ENCODE assay signal across 32 cellular contexts in the genomic region with DNA sequence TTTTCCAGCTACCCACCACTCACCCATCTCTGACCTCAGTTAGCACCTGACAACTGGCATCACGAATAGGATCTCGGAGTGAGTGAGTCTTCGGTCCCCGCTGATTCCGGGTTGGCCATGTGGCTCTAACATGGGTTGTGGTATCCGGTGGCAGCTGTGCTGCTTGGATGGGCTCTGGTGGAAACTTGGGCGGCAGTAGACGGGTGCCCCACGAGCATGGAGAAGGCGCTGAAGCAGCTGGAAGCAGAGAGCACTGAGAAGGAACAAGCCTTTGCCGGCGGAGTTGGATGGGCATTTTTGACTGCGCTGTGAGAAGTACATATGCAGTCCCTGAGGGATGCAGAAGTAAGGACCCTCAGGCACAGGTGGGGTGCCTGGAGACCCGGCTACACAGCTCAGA.
"Had no signal": no experiment of that assay in that cellular context is flagged by ENCODE, and none has a peak within 500 bp of the region (broad histone marks: within the 10 kb centered on the region; RNA-seq: fewer than 3 reads in every experiment).

No MANE protein-coding gene starts in this region.

- H3K27ac ChIP-seq: adrenal gland, body of pancreas, breast epithelium, Peyer's patch, SJCRH30, SK-N-MC had no signal

- H3K4me3 ChIP-seq: adrenal gland, body of pancreas, breast epithelium, Peyer's patch, SJCRH30, SK-N-MC had no signal

- H3K4me1 ChIP-seq: adrenal gland, body of pancreas, breast epithelium, Peyer's patch had no signal

- H3K27ac Mint-ChIP-seq: activated CD4-positive, alpha-beta T cell treated with anti-CD3 and anti-CD28 coated beads, Interleukin-2, amount 10 ng/mL, durations not matched to agents 24 days and 14 days; activated CD8-positive, alpha-beta T cell treated with anti-CD3 and anti-CD28 coated beads for 36 hours; activated naive CD4-positive, alpha-beta T cell treated with anti-CD3 and anti-CD28 coated beads for 36 hours; activated naive CD4-positive, alpha-beta T cell treated with anti-CD3 and anti-CD28 coated beads, Interleukin-2, amount 50 U/mL, for 72 hours; activated T-cell treated with anti-CD3 and anti-CD28 coated beads, Interleukin-2, amount 50 U/mL, for 72 hours; activated T-helper 17 cell treated with anti-CD3 and anti-CD28 coated beads, Interleukin-2, amount 50 U/mL, for 72 hours; T-helper 1 cell treated with Interleukin-12 subunit alpha and Interleukin-12 subunit beta and Interleukin-4 antibody, amounts not matched to agents 30 μg/mL and 1 μg/mL, for 36 hours; T-helper 2 cell treated with Interferon-gamma antibody and Interleukin-4, amounts not matched to agents 5 μg/mL and 100 μg/mL, for 36 hours had no signal

- DNase-seq: activated CD4-positive, alpha-beta T cell treated with anti-CD3 and anti-CD28 coated beads, Interleukin-2, amount 10 ng/mL, durations not matched to agents 24 days and 14 days; activated CD4-positive, alpha-beta T cell treated with anti-CD3 and anti-CD28 coated beads, Interleukin-2, amount 50 U/mL, for 4 hours; activated CD8-positive, alpha-beta T cell treated with anti-CD3 and anti-CD28 coated beads for 36 hours; activated gamma-delta T cell treated with Interleukin-2 at 50 U/mL for 16 hours; activated naive CD4-positive, alpha-beta T cell treated with anti-CD3 and anti-CD28 coated beads for 36 hours; activated T-cell treated with anti-CD3 and anti-CD28 coated beads, Interleukin-2, amount 50 U/mL, for 1 hour; activated T-cell treated with anti-CD3 and anti-CD28 coated beads, Interleukin-2, amount 50 U/mL, for 72 hours; adrenal gland; body of pancreas; Karpas-422; KBM-7; NCI-H1048; NCI-H1105 treated with DMSO at 0.1 percent for 48 hours; NCI-H1436; NCI-H1694; NCI-H1930; NCI-H2107; NCI-H2171; NCI-H526; NCI-H748 treated with DMSO at 0.1 percent for 48 hours; NK-92 treated with Interleukin-12 subunit alpha and Interleukin-12 subunit beta, amount 100 ng/mL, for 24 hours; PC-3; Peyer's patch; SJCRH30 had no signal

- H3K27me3 Mint-ChIP-seq: activated CD4-positive, alpha-beta T cell treated with anti-CD3 and anti-CD28 coated beads, Interleukin-2, amount 10 ng/mL, durations not matched to agents 24 days and 14 days; activated CD8-positive, alpha-beta T cell treated with anti-CD3 and anti-CD28 coated beads for 36 hours; activated T-helper 17 cell treated with anti-CD3 and anti-CD28 coated beads, Interleukin-2, amount 50 U/mL, for 72 hours; IgD-negative memory B cell had no signal

- H3K27me3 ChIP-seq: adrenal gland, body of pancreas, breast epithelium, Peyer's patch, SJCRH30 had no signal

- H3K36me3 ChIP-seq: adrenal gland, breast epithelium, Peyer's patch, SJCRH30 had no signal

- H3K9me3 ChIP-seq: adrenal gland, body of pancreas, Peyer's patch, SJCRH30 had no signal

- H3K4me3 Mint-ChIP-seq: activated CD4-positive, alpha-beta T cell treated with anti-CD3 and anti-CD28 coated beads, Interleukin-2, amount 10 ng/mL, durations not matched to agents 24 days and 14 days; activated CD8-positive, alpha-beta T cell treated with anti-CD3 and anti-CD28 coated beads for 36 hours; activated naive CD4-positive, alpha-beta T cell treated with anti-CD3 and anti-CD28 coated beads for 36 hours; activated T-cell treated with anti-CD3 and anti-CD28 coated beads, Interleukin-2, amount 50 U/mL, for 72 hours; activated T-helper 17 cell treated with anti-CD3 and anti-CD28 coated beads, Interleukin-2, amount 50 U/mL, for 72 hours; IgD-negative memory B cell; T-helper 1 cell treated with Interleukin-12 subunit alpha and Interleukin-12 subunit beta and Interleukin-4 antibody, amounts not matched to agents 30 μg/mL and 1 μg/mL, for 36 hours; T-helper 2 cell treated with Interferon-gamma antibody and Interleukin-4, amounts not matched to agents 5 μg/mL and 100 μg/mL, for 36 hours had no signal

- ATAC-seq: activated CD8-positive, alpha-beta T cell treated with anti-CD3 and anti-CD28 coated beads for 36 hours; activated naive CD4-positive, alpha-beta T cell treated with anti-CD3 and anti-CD28 coated beads, Interleukin-2, amount 50 U/mL, for 72 hours; activated T-cell treated with anti-CD3 and anti-CD28 coated beads, Interleukin-2, amount 50 U/mL, for 72 hours; activated T-helper 17 cell treated with anti-CD3 and anti-CD28 coated beads, Interleukin-2, amount 50 U/mL, for 72 hours; body of pancreas; PC-3; Right ventricle myocardium inferior had no signal

- H3K36me3 Mint-ChIP-seq: IgD-negative memory B cell had no signal

- H3K4me1 Mint-ChIP-seq: activated CD4-positive, alpha-beta T cell treated with anti-CD3 and anti-CD28 coated beads, Interleukin-2, amount 10 ng/mL, durations not matched to agents 24 days and 14 days; activated T-helper 17 cell treated with anti-CD3 and anti-CD28 coated beads, Interleukin-2, amount 50 U/mL, for 72 hours; IgD-negative memory B cell had no signal
